ENCODE assay signal across 29 cellular contexts in genomic region chr1:40300651-40301050, GRCh38. TPM values are rescaled to one million over a fixed set of nuclear protein-coding genes. Genes with fewer than 3 reads are reported as not detected.
"Had no signal": no experiment of that assay in that cellular context is flagged by ENCODE, and none has a peak within 500 bp of the region (broad histone marks: within the 10 kb centered on the region; RNA-seq: fewer than 3 reads in every experiment).

No MANE protein-coding gene starts in this region.

- H3K36me3 Mint-ChIP-seq: activated naive CD4-positive, alpha-beta T cell treated with anti-CD3 and anti-CD28 coated beads, Interleukin-2, amount 10 ng/mL, durations not matched to agents 7 days and 5 days; activated naive CD8-positive, alpha-beta T cell treated with anti-CD3 and anti-CD28 coated beads for 36 hours; WTC11 had no signal

- H3K36me3 ChIP-seq: brain microvascular endothelial cell, cardiac muscle cell, Peyer's patch, SJSA1 had no signal

- DNase-seq: activated CD4-positive, alpha-beta T cell treated with anti-CD3 and anti-CD28 coated beads for 48 hours; activated CD4-positive, alpha-beta T cell treated with anti-CD3 and anti-CD28 coated beads, Interleukin-2, amount 50 U/mL, for 4 hours; activated CD4-positive, CD25-positive, alpha-beta regulatory T cell treated with anti-CD3 and anti-CD28 coated beads, Interleukin-2, amount 50 U/mL, for 72 hours; activated CD8-positive, alpha-beta T cell treated with anti-CD3 and anti-CD28 coated beads, Interleukin-2, amount 10 ng/mL, durations not matched to agents 7 days and 5 days; activated gamma-delta T cell; activated naive CD4-positive, alpha-beta T cell treated with anti-CD3 and anti-CD28 coated beads, Interleukin-2, amount 10 ng/mL, durations not matched to agents 7 days and 5 days; activated naive CD8-positive, alpha-beta T cell treated with anti-CD3 and anti-CD28 coated beads for 36 hours; activated T-cell treated with anti-CD3 and anti-CD28 coated beads, Interleukin-2, amount 50 U/mL, for 4 hours; brain microvascular endothelial cell; NCI-H1092; NCI-H1417; NCI-H1694; NCI-H2029; NCI-H2107; NCI-H345; NCI-H510A; NCI-H526 treated with DMSO at 0.1 percent for 48 hours; NK-92 treated with Interleukin-12 subunit alpha and Interleukin-12 subunit beta, amount 100 ng/mL, for 24 hours; Peyer's patch; Right ventricle myocardium superior; SW 1271 had no signal

- H3K4me1 ChIP-seq: Peyer's patch, SJSA1 had no signal

- H3K27me3 ChIP-seq: cardiac muscle cell, Peyer's patch had no signal

- H3K4me1 Mint-ChIP-seq: activated naive CD4-positive, alpha-beta T cell treated with anti-CD3 and anti-CD28 coated beads, Interleukin-2, amount 10 ng/mL, durations not matched to agents 7 days and 5 days; activated naive CD8-positive, alpha-beta T cell treated with anti-CD3 and anti-CD28 coated beads for 36 hours; WTC11 had no signal

- H3K27me3 Mint-ChIP-seq: activated naive CD4-positive, alpha-beta T cell treated with anti-CD3 and anti-CD28 coated beads, Interleukin-2, amount 10 ng/mL, durations not matched to agents 7 days and 5 days; activated naive CD8-positive, alpha-beta T cell treated with anti-CD3 and anti-CD28 coated beads for 36 hours had no signal

- H3K4me3 Mint-ChIP-seq: activated CD8-positive, alpha-beta T cell treated with anti-CD3 and anti-CD28 coated beads, Interleukin-2, amount 10 ng/mL, durations not matched to agents 7 days and 5 days; activated naive CD4-positive, alpha-beta T cell treated with anti-CD3 and anti-CD28 coated beads, Interleukin-2, amount 10 ng/mL, durations not matched to agents 7 days and 5 days; activated naive CD8-positive, alpha-beta T cell treated with anti-CD3 and anti-CD28 coated beads for 36 hours; activated T-cell treated with anti-CD3 and anti-CD28 coated beads, Interleukin-2, amount 50 U/mL, for 4 hours; WTC11 had no signal

- H3K4me3 ChIP-seq: cardiac muscle cell, Peyer's patch, SJSA1 had no signal

- H3K27ac ChIP-seq: brain microvascular endothelial cell, cardiac muscle cell, Peyer's patch, RWPE1, SJSA1 had no signal

- H3K9me3 Mint-ChIP-seq: activated naive CD4-positive, alpha-beta T cell treated with anti-CD3 and anti-CD28 coated beads, Interleukin-2, amount 10 ng/mL, durations not matched to agents 7 days and 5 days; activated naive CD8-positive, alpha-beta T cell treated with anti-CD3 and anti-CD28 coated beads for 36 hours; activated T-cell treated with anti-CD3 and anti-CD28 coated beads, Interleukin-2, amount 50 U/mL, for 4 hours; WTC11 had no signal

- ATAC-seq: activated CD8-positive, alpha-beta T cell treated with anti-CD3 and anti-CD28 coated beads, Interleukin-2, amount 10 ng/mL, durations not matched to agents 7 days and 5 days; activated T-cell treated with anti-CD3 and anti-CD28 coated beads, Interleukin-2, amount 50 U/mL, for 4 hours; SK-N-SH treated with all-trans-retinoic acid at 6 μM for 48 hours; WTC11 had no signal

- H3K9me3 ChIP-seq: Peyer's patch, SJSA1 had no signal

- H3K27ac Mint-ChIP-seq: activated CD8-positive, alpha-beta T cell treated with anti-CD3 and anti-CD28 coated beads, Interleukin-2, amount 10 ng/mL, durations not matched to agents 7 days and 5 days; activated naive CD4-positive, alpha-beta T cell treated with anti-CD3 and anti-CD28 coated beads, Interleukin-2, amount 10 ng/mL, durations not matched to agents 7 days and 5 days; activated naive CD8-positive, alpha-beta T cell treated with anti-CD3 and anti-CD28 coated beads for 36 hours; WTC11 had no signal

RNA-seq across cellular contexts. Expression of gene COL9A2, which starts 16.4 kb away (rescaled TPM):
- total RNA-seq: LHCN-M2, MCF 10A had no signal

RNA-seq across cellular contexts. Expression of gene TMCO2, which starts 52.9 kb away (rescaled TPM):
- total RNA-seq: activated CD8-positive, alpha-beta T cell treated with anti-CD3 and anti-CD28 coated beads, Interleukin-2, amount 10 ng/mL, durations not matched to agents 7 days and 5 days; activated naive CD8-positive, alpha-beta T cell treated with anti-CD3 and anti-CD28 coated beads for 36 hours; activated T-cell treated with anti-CD3 and anti-CD28 coated beads, Interleukin-2, amount 50 U/mL, for 4 hours; cardiac muscle cell; LHCN-M2; MCF 10A; Peyer's patch; Right ventricle myocardium superior; SJSA1; WTC11 had no signal
- polyA plus RNA-seq: adipose tissue, cardiac muscle cell had no signal
